In genomic region chr2:151297882-151298281, GRCh38 we compare ENCODE assay signal across 10 cellular contexts. TPM values are rescaled to one million over a fixed set of nuclear protein-coding genes. Genes with fewer than 3 reads are reported as not detected.
DNase-seq lines count a peak whose midpoint lies in the region; ATAC-seq and TF ChIP-seq lines count a peak whose summit lies in the region.
"Had no signal": no experiment of that assay in that cellular context is flagged by ENCODE, and none has a peak within 500 bp of the region (broad histone marks: within the 10 kb centered on the region; RNA-seq: fewer than 3 reads in every experiment).

No MANE protein-coding gene starts in this region.

- no peak for TF ChIP-seq CTCF in GM13976 (IDR thresholded peaks at IDR 0.05; ENCODE audit: borderline replicate concordance, control extremely low read depth, extremely low read depth, insufficient read depth, missing control alignments)

- DNase-seq in GM13976 (ENCODE audit: low spot score) (peak; percentile 61), dermis microvascular lymphatic vessel endothelial cell (ENCODE audit: low read depth in 2 of 2) (peak; percentile 23 to 78), NCI-H345 (lab: John Stamatoyannopoulos, UW) (no peak), cerebellum (ENCODE audit: low spot score) (no peak), SW 1271 (lab: John Stamatoyannopoulos, UW) (no peak)
- no peak for DNase-seq in activated CD8-positive, alpha-beta memory T cell treated with anti-CD3 and anti-CD28 coated beads, Interleukin-2, amount 10 ng/mL, durations not matched to agents 7 days and 5 days
- DNase-seq: left ventricle myocardium inferior, Peyer's patch had no signal

- in situ Hi-C loops in GM13976 (cut with MboI; ENCODE audit: low sequenced_read_pairs, unreplicated experiment) = no loop called here

- peaks cover 7% of the 10 kb centered on the region for H3K9me3 Mint-ChIP-seq in activated CD8-positive, alpha-beta memory T cell treated with anti-CD3 and anti-CD28 coated beads, Interleukin-2, amount 10 ng/mL, durations not matched to agents 7 days and 5 days (ENCODE audit: low read depth)

- peaks cover 11% of the 10 kb centered on the region for H3K4me1 Mint-ChIP-seq in activated CD8-positive, alpha-beta memory T cell treated with anti-CD3 and anti-CD28 coated beads, Interleukin-2, amount 10 ng/mL, durations not matched to agents 7 days and 5 days

- H3K27me3 Mint-ChIP-seq in activated CD8-positive, alpha-beta memory T cell treated with anti-CD3 and anti-CD28 coated beads, Interleukin-2, amount 10 ng/mL, durations not matched to agents 7 days and 5 days = peaks cover 2% of the 10 kb centered on the region

- no peak overlapping the region for H3K4me3 Mint-ChIP-seq in activated CD8-positive, alpha-beta memory T cell treated with anti-CD3 and anti-CD28 coated beads, Interleukin-2, amount 10 ng/mL, durations not matched to agents 7 days and 5 days

- ATAC-seq in GM21447 (IDR thresholded peaks at IDR 0.05; ENCODE audit: unreplicated experiment) (peak; percentile 99), HG03460 (IDR thresholded peaks at IDR 0.05; ENCODE audit: unreplicated experiment) (peak; percentile 96)
- no peak for ATAC-seq in activated CD8-positive, alpha-beta memory T cell treated with anti-CD3 and anti-CD28 coated beads, Interleukin-2, amount 10 ng/mL, durations not matched to agents 7 days and 5 days

- H3K27ac Mint-ChIP-seq in activated CD8-positive, alpha-beta memory T cell treated with anti-CD3 and anti-CD28 coated beads, Interleukin-2, amount 10 ng/mL, durations not matched to agents 7 days and 5 days = no peak overlapping the region

- CTCF ChIA-PET in activated CD8-positive, alpha-beta memory T cell treated with anti-CD3 and anti-CD28 coated beads, Interleukin-2, amount 10 ng/mL, durations not matched to agents 7 days and 5 days (lab: Charles Lee) = no interaction called here

- H3K36me3 Mint-ChIP-seq in activated CD8-positive, alpha-beta memory T cell treated with anti-CD3 and anti-CD28 coated beads, Interleukin-2, amount 10 ng/mL, durations not matched to agents 7 days and 5 days = no peaks in the 10 kb centered on the region

RNA-seq across cellular contexts. Expression of gene NMI, which starts 8.4 kb away (rescaled TPM):
- total RNA-seq in dermis microvascular lymphatic vessel endothelial cell (11.0 and 12.3 TPM in 2 replicates), cerebellum (1.8 TPM)
- total RNA-seq in activated CD8-positive, alpha-beta memory T cell treated with anti-CD3 and anti-CD28 coated beads, Interleukin-2, amount 10 ng/mL, durations not matched to agents 7 days and 5 days = 10 to 100 TPM; 63.9 to 73.0 TPM

RNA-seq across cellular contexts. Expression of gene RBM43, which starts 36.2 kb away (rescaled TPM):
- total RNA-seq in dermis microvascular lymphatic vessel endothelial cell (1.6 and 1.7 TPM in 2 replicates), cerebellum (3.8 TPM)
- 1 to 10 TPM; 5.1 to 8.3 TPM for total RNA-seq in activated CD8-positive, alpha-beta memory T cell treated with anti-CD3 and anti-CD28 coated beads, Interleukin-2, amount 10 ng/mL, durations not matched to agents 7 days and 5 days

RNA-seq across cellular contexts. Expression of gene TNFAIP6, which starts 59.5 kb away (rescaled TPM):
- not detected in 2 replicates for total RNA-seq in dermis microvascular lymphatic vessel endothelial cell
- 0.27 TPM for total RNA-seq in cerebellum
- not detected for total RNA-seq in activated CD8-positive, alpha-beta memory T cell treated with anti-CD3 and anti-CD28 coated beads, Interleukin-2, amount 10 ng/mL, durations not matched to agents 7 days and 5 days

Comparison
In these comparisons a context has a peak if more than half of its experiments do, and no peak if none do; other contexts are left out.
1. DNase-seq: peak in GM13976 (single experiment) and dermis microvascular lymphatic vessel endothelial cell (2 of 2); none in NCI-H345 (single experiment), cerebellum (single experiment), activated CD8-positive, alpha-beta memory T cell treated with anti-CD3 and anti-CD28 coated beads, Interleukin-2, amount 10 ng/mL, durations not matched to agents 7 days and 5 days (single experiment) and SW 1271 (0 of 2).